20 cellular contexts compared by ENCODE assay signal in the genomic region with DNA sequence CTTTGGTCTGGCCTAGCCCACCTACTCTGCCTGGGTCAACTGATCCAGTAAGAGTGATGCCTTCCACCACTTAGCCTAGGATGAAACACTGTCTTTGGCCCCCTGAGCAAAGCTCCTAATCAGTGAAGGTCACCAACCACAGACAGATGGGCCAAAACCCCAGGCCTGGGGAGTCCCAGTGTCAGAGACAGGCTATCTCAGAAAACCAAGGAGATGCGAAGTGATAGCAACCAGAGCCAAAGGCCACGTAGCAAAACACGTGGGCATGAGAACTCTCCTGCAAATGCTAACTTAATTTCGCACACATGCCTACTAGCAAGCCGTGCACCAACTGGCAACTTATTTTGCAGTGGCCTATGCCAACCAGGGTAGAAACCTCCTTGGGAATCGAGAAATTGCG.
"Had no signal": no experiment of that assay in that cellular context is flagged by ENCODE, and none has a peak within 500 bp of the region (broad histone marks: within the 10 kb centered on the region; RNA-seq: fewer than 3 reads in every experiment).

No MANE protein-coding gene starts in this region.

- H3K27me3 ChIP-seq: foreskin keratinocyte, right lobe of liver, testis, tibial nerve, upper lobe of right lung, vagina had no signal

- H3K4me1 Mint-ChIP-seq: memory B cell; stimulated activated naive B cell treated with anti-CD40 and anti-IgM and Interleukin-4, amounts not matched to agents 10 μg/mL and 1 μg/mL and 100 μg/mL, for 72 hours had no signal

- DNase-seq: foreskin keratinocyte; kidney; left cardiac atrium; left ventricle myocardium inferior; lower lobe of right lung; midbrain; nephron progenitor cell; right lobe of liver; stimulated activated CD4-positive, alpha-beta T cell treated with anti-CD3 and anti-CD28 coated beads, Interleukin-2, amount 100 ng/mL, for 24 hours; stimulated activated CD4-positive, alpha-beta T cell treated with anti-CD3 and anti-CD28 coated beads, Interleukin-4, amount 100 ng/mL, for 4 hours; stimulated activated naive B cell treated with anti-CD40 and anti-IgM and Interleukin-4, amounts not matched to agents 10 μg/mL and 1 μg/mL and 100 μg/mL, for 72 hours; stimulated activated naive CD8-positive, alpha-beta T cell treated with anti-CD3 and anti-CD28 coated beads, Interleukin-15, amount 100 ng/mL, for 72 hours; testis; upper lobe of right lung had no signal

- H3K9ac ChIP-seq: parathyroid adenoma had no signal

- H3K36me3 Mint-ChIP-seq: memory B cell had no signal

- H3K27ac ChIP-seq: foreskin keratinocyte, left ventricle myocardium inferior, lower lobe of right lung, parathyroid adenoma, prostate gland, right lobe of liver, testis, tibial nerve, upper lobe of right lung, vagina had no signal

- H3K4me3 Mint-ChIP-seq: dendritic cell treated with granulocyte-macrophage colony-stimulating factor and Interleukin-4, amounts not matched to agents 40 ng/mL and 50 ng/mL, for 4 days; memory B cell; nephron progenitor cell; stimulated activated naive B cell treated with anti-CD40 and anti-IgM and Interleukin-4, amounts not matched to agents 10 μg/mL and 1 μg/mL and 100 μg/mL, for 72 hours; stimulated activated naive CD8-positive, alpha-beta T cell treated with anti-CD3 and anti-CD28 coated beads, Interleukin-15, amount 100 ng/mL, for 72 hours had no signal

- H3K9me3 Mint-ChIP-seq: dendritic cell treated with granulocyte-macrophage colony-stimulating factor and Interleukin-4, amounts not matched to agents 40 ng/mL and 50 ng/mL, for 4 days; memory B cell; stimulated activated naive CD8-positive, alpha-beta T cell treated with anti-CD3 and anti-CD28 coated beads, Interleukin-15, amount 100 ng/mL, for 72 hours had no signal

- H3K27ac Mint-ChIP-seq: dendritic cell treated with granulocyte-macrophage colony-stimulating factor and Interleukin-4, amounts not matched to agents 40 ng/mL and 50 ng/mL, for 4 days; memory B cell; stimulated activated naive B cell treated with anti-CD40 and anti-IgM and Interleukin-4, amounts not matched to agents 10 μg/mL and 1 μg/mL and 100 μg/mL, for 72 hours; stimulated activated naive CD8-positive, alpha-beta T cell treated with anti-CD3 and anti-CD28 coated beads, Interleukin-15, amount 100 ng/mL, for 72 hours had no signal

- H3K27me3 Mint-ChIP-seq: dendritic cell treated with granulocyte-macrophage colony-stimulating factor and Interleukin-4, amounts not matched to agents 40 ng/mL and 50 ng/mL, for 4 days; memory B cell; stimulated activated naive B cell treated with anti-CD40 and anti-IgM and Interleukin-4, amounts not matched to agents 10 μg/mL and 1 μg/mL and 100 μg/mL, for 72 hours; stimulated activated naive CD8-positive, alpha-beta T cell treated with anti-CD3 and anti-CD28 coated beads, Interleukin-15, amount 100 ng/mL, for 72 hours had no signal

- H3K9me3 ChIP-seq: lower lobe of right lung, prostate gland, right lobe of liver, testis, upper lobe of right lung, vagina had no signal

- ATAC-seq: foreskin keratinocyte; left cardiac atrium; lower lobe of right lung; right lobe of liver; stimulated activated naive B cell treated with anti-CD40 and anti-IgM and Interleukin-4, amounts not matched to agents 10 μg/mL and 1 μg/mL and 100 μg/mL, for 72 hours; stimulated activated naive CD8-positive, alpha-beta T cell treated with anti-CD3 and anti-CD28 coated beads, Interleukin-15, amount 100 ng/mL, for 72 hours; upper lobe of right lung had no signal

- H3K4me3 ChIP-seq: left ventricle myocardium inferior, lower lobe of right lung, prostate gland, right lobe of liver, testis, tibial nerve, upper lobe of right lung, vagina had no signal

- H3K36me3 ChIP-seq: left ventricle myocardium inferior, lower lobe of right lung, prostate gland, right lobe of liver, upper lobe of right lung, vagina had no signal

- H3K4me1 ChIP-seq: foreskin keratinocyte, left ventricle myocardium inferior, lower lobe of right lung, parathyroid adenoma, prostate gland, right lobe of liver, testis, tibial nerve, vagina had no signal
